Comparison of ENCODE assay signal across 28 cellular contexts in the genomic region with DNA sequence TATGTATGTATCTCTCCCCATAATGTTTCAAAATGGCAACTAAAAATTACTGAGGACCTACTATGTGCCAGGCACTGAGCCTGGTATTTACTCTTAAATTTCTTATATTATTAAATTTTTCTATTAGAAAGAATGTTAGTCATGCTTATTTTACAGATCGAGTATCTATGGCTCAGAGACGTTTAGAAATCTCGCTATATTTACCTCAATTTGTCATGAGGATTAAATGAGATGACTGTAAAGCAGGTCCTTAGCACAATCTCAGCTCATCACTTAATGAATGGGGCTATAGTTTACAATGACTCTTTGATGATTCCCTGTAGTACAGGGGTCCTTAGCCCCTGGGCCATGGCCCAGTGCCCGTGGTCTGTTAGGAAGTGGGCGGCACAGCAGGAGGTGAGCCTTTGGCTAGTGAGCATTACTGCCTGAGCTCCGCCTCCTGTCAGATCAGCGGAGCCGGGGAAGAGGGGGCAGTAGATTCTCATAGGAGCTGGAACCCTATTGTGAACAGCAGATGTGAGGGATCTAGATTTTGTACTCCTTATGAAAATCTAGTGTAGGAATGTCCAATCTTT. TPM values are rescaled to one million over a fixed set of nuclear protein-coding genes. Genes with fewer than 3 reads are reported as not detected.
DNase-seq lines count a peak whose midpoint lies in the region; ATAC-seq, FAIRE-seq and TF ChIP-seq lines count a peak whose summit lies in the region.
"Had no signal": no experiment of that assay in that cellular context is flagged by ENCODE, and none has a peak within 500 bp of the region (broad histone marks: within the 10 kb centered on the region; RNA-seq: fewer than 3 reads in every experiment).

No MANE protein-coding gene starts in this region.

- H3K4me2 ChIP-seq in astrocyte (ENCODE audit: low read length) (no peak overlapping the region), smooth muscle cell (no peak overlapping the region)
- H3K4me2 ChIP-seq: GM23338 had no signal

- TF ChIP-seq POLR2A in erythroblast (IDR thresholded peaks at IDR 0.05; ENCODE audit: low read length): no peak

- H3K4me1 ChIP-seq in astrocyte (ENCODE audit: insufficient read depth, low read length) (peaks cover 66% of the 10 kb centered on the region), smooth muscle cell (ENCODE audit: low read depth) (peaks cover 44% of the 10 kb centered on the region), right atrium auricular region (no peaks in the 10 kb centered on the region)
- H3K4me1 ChIP-seq: tibial artery had no signal

- FAIRE-seq in astrocyte (lab: Jason Lieb, UNC): no peak
- FAIRE-seq: frontal cortex, GM12878, TTC549 had no signal

- H3K36me3 ChIP-seq in astrocyte (ENCODE audit: insufficient read depth, low read length) (peaks cover 26% of the 10 kb centered on the region), smooth muscle cell (ENCODE audit: low read depth) (no peaks in the 10 kb centered on the region), right atrium auricular region (no peaks in the 10 kb centered on the region)
- H3K36me3 ChIP-seq: ovary, tibial artery had no signal

- peaks cover 27% of the 10 kb centered on the region for H3K79me2 ChIP-seq in astrocyte (ENCODE audit: insufficient read depth, low read length)
- H3K79me2 ChIP-seq in smooth muscle cell (ENCODE audit: low read depth): peaks cover 5% of the 10 kb centered on the region

- WGBS in smooth muscle cell (ENCODE audit: low lambda C conversion rate): 67% methylated on average over 8 of the region's 8 CpGs

- H3K4me3 ChIP-seq in astrocyte (ENCODE audit: insufficient read depth, low read depth, low read length) (no peak overlapping the region), smooth muscle cell (no peak overlapping the region), right atrium auricular region (no peak overlapping the region)
- H3K4me3 ChIP-seq: GM12878, GM23338, heart right ventricle, lung, ovary, tibial artery had no signal

- no peak overlapping the region for H3K4me3 Mint-ChIP-seq in astrocyte (ENCODE audit: unreplicated experiment)
- no peak overlapping the region for H3K4me3 Mint-ChIP-seq in stimulated activated effector memory CD8-positive, alpha-beta T cell treated with anti-CD3 and anti-CD28 coated beads, Interleukin-12 subunit alpha, Interleukin-12 subunit beta, amount 100 ng/mL, for 72 hours
- H3K4me3 Mint-ChIP-seq: activated naive CD8-positive, alpha-beta T cell treated with anti-CD3 and anti-CD28 coated beads, Interleukin-2, amount 10 ng/mL, durations not matched to agents 7 days and 5 days; GM23338; natural killer cell treated with Interleukin-12 subunit alpha and Interleukin-12 subunit beta and Interleukin-15 and Interleukin-18, amount 100 ng/mL, for 72 hours; T-helper 1 cell treated with Interleukin-12 subunit alpha and Interleukin-12 subunit beta and Interleukin-4 antibody, amounts not matched to agents 30 μg/mL and 1 μg/mL, for 36 hours had no signal

- peaks cover 8% of the 10 kb centered on the region for H3K36me3 Mint-ChIP-seq in astrocyte (ENCODE audit: low read depth, unreplicated experiment)
- H3K36me3 Mint-ChIP-seq in stimulated activated effector memory CD8-positive, alpha-beta T cell treated with anti-CD3 and anti-CD28 coated beads, Interleukin-12 subunit alpha, Interleukin-12 subunit beta, amount 100 ng/mL, for 72 hours: no peaks in the 10 kb centered on the region
- H3K36me3 Mint-ChIP-seq: activated naive CD8-positive, alpha-beta T cell treated with anti-CD3 and anti-CD28 coated beads, Interleukin-2, amount 10 ng/mL, durations not matched to agents 7 days and 5 days; natural killer cell treated with Interleukin-12 subunit alpha and Interleukin-12 subunit beta and Interleukin-15 and Interleukin-18, amount 100 ng/mL, for 72 hours had no signal

- peaks cover 12% of the 10 kb centered on the region for H4K20me1 ChIP-seq in astrocyte (ENCODE audit: insufficient read depth, low read length)
- H4K20me1 ChIP-seq in smooth muscle cell (ENCODE audit: low read depth): peaks cover 22% of the 10 kb centered on the region

- H3K27ac Mint-ChIP-seq in astrocyte (ENCODE audit: unreplicated experiment): peak overlapping the region; percentile 91
- H3K27ac Mint-ChIP-seq in stimulated activated effector memory CD8-positive, alpha-beta T cell treated with anti-CD3 and anti-CD28 coated beads, Interleukin-12 subunit alpha, Interleukin-12 subunit beta, amount 100 ng/mL, for 72 hours: no peak overlapping the region
- H3K27ac Mint-ChIP-seq: activated naive CD8-positive, alpha-beta T cell treated with anti-CD3 and anti-CD28 coated beads, Interleukin-2, amount 10 ng/mL, durations not matched to agents 7 days and 5 days; GM23338; T-helper 1 cell treated with Interleukin-12 subunit alpha and Interleukin-12 subunit beta and Interleukin-4 antibody, amounts not matched to agents 30 μg/mL and 1 μg/mL, for 36 hours had no signal

- H3F3A ChIP-seq in smooth muscle cell (ENCODE audit: low read depth): peaks cover 49% of the 10 kb centered on the region

- peaks cover 81% of the 10 kb centered on the region for H3K4me1 Mint-ChIP-seq in astrocyte (ENCODE audit: low read depth, unreplicated experiment)
- peaks cover 8% of the 10 kb centered on the region for H3K4me1 Mint-ChIP-seq in stimulated activated effector memory CD8-positive, alpha-beta T cell treated with anti-CD3 and anti-CD28 coated beads, Interleukin-12 subunit alpha, Interleukin-12 subunit beta, amount 100 ng/mL, for 72 hours
- H3K4me1 Mint-ChIP-seq: activated naive CD8-positive, alpha-beta T cell treated with anti-CD3 and anti-CD28 coated beads, Interleukin-2, amount 10 ng/mL, durations not matched to agents 7 days and 5 days had no signal

- H3K9ac ChIP-seq in astrocyte (ENCODE audit: low read length) (peak overlapping the region; percentile 14), smooth muscle cell (ENCODE audit: low read depth) (no peak overlapping the region)

- H3K27ac ChIP-seq in astrocyte (ENCODE audit: low read depth, low read length) (peak overlapping the region; percentile 54), smooth muscle cell (ENCODE audit: low read depth) (peak overlapping the region; percentile 32), right atrium auricular region (no peak overlapping the region)
- H3K27ac ChIP-seq: C4-2B, heart right ventricle, ovary, tibial artery had no signal

- no peaks in the 10 kb centered on the region for H3K27me3 ChIP-seq in astrocyte (ENCODE audit: insufficient read depth, low read length)
- H3K27me3 ChIP-seq in smooth muscle cell (ENCODE audit: low read depth): no peaks in the 10 kb centered on the region
- no peaks in the 10 kb centered on the region for H3K27me3 ChIP-seq in right atrium auricular region
- H3K27me3 ChIP-seq: heart right ventricle, ovary had no signal

- H3K9me3 ChIP-seq in astrocyte (ENCODE audit: insufficient read depth, low read depth, low read length) (no peaks in the 10 kb centered on the region), smooth muscle cell (replicated peaks; ENCODE audit: low read depth) (no peaks in the 10 kb centered on the region), right atrium auricular region (no peaks in the 10 kb centered on the region)
- H3K9me3 ChIP-seq: ovary, tibial artery had no signal

- no peak for ATAC-seq in stimulated activated effector memory CD8-positive, alpha-beta T cell treated with anti-CD3 and anti-CD28 coated beads, Interleukin-12 subunit alpha, Interleukin-12 subunit beta, amount 100 ng/mL, for 72 hours
- ATAC-seq: GM12878; heart right ventricle; natural killer cell treated with Interleukin-12 subunit alpha and Interleukin-12 subunit beta and Interleukin-15 and Interleukin-18, amount 100 ng/mL, for 72 hours; Right ventricle myocardium inferior had no signal

- H3K27me3 Mint-ChIP-seq in astrocyte (ENCODE audit: low read depth, unreplicated experiment): no peaks in the 10 kb centered on the region

- no peak overlapping the region for H2AFZ ChIP-seq in astrocyte (ENCODE audit: low read depth, low read length)
- no peak overlapping the region for H2AFZ ChIP-seq in smooth muscle cell (ENCODE audit: low read depth)
- H2AFZ ChIP-seq: GM23338 had no signal

- peak; percentile 20 for DNase-seq in DMS 273 (lab: John Stamatoyannopoulos, UW; ENCODE audit: unreplicated experiment)
- DNase-seq in DMS 273 treated with DMSO at 0.1 percent for 48 hours (lab: John Stamatoyannopoulos, UW): no peak
- DNase-seq in astrocyte (ENCODE audit: low read depth): no peak
- DNase-seq in islet precursor cell: peak; percentile 85
- DNase-seq in smooth muscle cell (lab: John Stamatoyannopoulos, UW; ENCODE audit: unreplicated experiment): no peak
- DNase-seq in stimulated activated effector memory CD8-positive, alpha-beta T cell treated with anti-CD3 and anti-CD28 coated beads, Interleukin-12 subunit alpha, Interleukin-12 subunit beta, amount 100 ng/mL, for 72 hours (ENCODE audit: low spot score in 2 of 2): no peak
- DNase-seq in erythroblast (lab: John Stamatoyannopoulos, UW): no peak
- DNase-seq in right atrium auricular region (ENCODE audit: low spot score): no peak
- DNase-seq: activated CD4-positive, alpha-beta T cell treated with anti-CD3 and anti-CD28 coated beads, Interleukin-2, amount 50 U/mL, for 48 hours; activated gamma-delta T cell treated with Interleukin-2 at 50 U/mL for 16 hours; activated naive CD8-positive, alpha-beta T cell treated with anti-CD3 and anti-CD28 coated beads, Interleukin-2, amount 10 ng/mL, durations not matched to agents 7 days and 5 days; activated T-cell treated with anti-CD3 and anti-CD28 coated beads, Interleukin-2, amount 50 U/mL, for 48 hours; cerebellar nuclear complex; heart right ventricle; NCI-H146; NCI-H2107; ovary; stimulated activated CD8-positive, alpha-beta memory T cell treated with anti-CD3 and anti-CD28 coated beads, Interleukin-4, amount 100 ng/mL, for 48 hours; tibial artery had no signal

- TF ChIP-seq CTCF in astrocyte (IDR thresholded peaks at IDR 0.05; ENCODE audit: insufficient read depth, low read depth, low read length): no peak
- TF ChIP-seq CTCF in smooth muscle cell (IDR thresholded peaks at IDR 0.05; ENCODE audit: borderline replicate concordance, insufficient read depth, poor library complexity, severe bottlenecking): no peak
- no peak for TF ChIP-seq CTCF in right atrium auricular region (IDR thresholded peaks at IDR 0.05)

- H3K9me3 Mint-ChIP-seq in astrocyte (ENCODE audit: unreplicated experiment): no peaks in the 10 kb centered on the region
- no peaks in the 10 kb centered on the region for H3K9me3 Mint-ChIP-seq in stimulated activated effector memory CD8-positive, alpha-beta T cell treated with anti-CD3 and anti-CD28 coated beads, Interleukin-12 subunit alpha, Interleukin-12 subunit beta, amount 100 ng/mL, for 72 hours
- H3K9me3 Mint-ChIP-seq: activated naive CD8-positive, alpha-beta T cell treated with anti-CD3 and anti-CD28 coated beads, Interleukin-2, amount 10 ng/mL, durations not matched to agents 7 days and 5 days; natural killer cell treated with Interleukin-12 subunit alpha and Interleukin-12 subunit beta and Interleukin-15 and Interleukin-18, amount 100 ng/mL, for 72 hours; T-helper 1 cell treated with Interleukin-12 subunit alpha and Interleukin-12 subunit beta and Interleukin-4 antibody, amounts not matched to agents 30 μg/mL and 1 μg/mL, for 36 hours had no signal

RNA-seq across cellular contexts. Expression of a gene that starts 15.5 kb away (rescaled TPM):
- 363 and 389 TPM in 2 replicates for total RNA-seq in astrocyte
- total RNA-seq in smooth muscle cell: 110 and 117 TPM in 2 replicates
- polyA plus RNA-seq in smooth muscle cell: 17.4 and 73.4 TPM in 2 replicates
- total RNA-seq in right atrium auricular region: 10 to 100 TPM in 1 of 2 donors, 1 to 10 TPM in 1; 5.0 to 18.5 TPM

Comparison
In these comparisons a context has a peak if more than half of its experiments do, and no peak if none do; other contexts are left out.
1. DNase-seq: peak in DMS 273 (single experiment) and islet precursor cell (single experiment); none in DMS 273 treated with DMSO at 0.1 percent for 48 hours (single experiment), astrocyte (single experiment), smooth muscle cell (single experiment), stimulated activated effector memory CD8-positive, alpha-beta T cell treated with anti-CD3 and anti-CD28 coated beads, Interleukin-12 subunit alpha, Interleukin-12 subunit beta, amount 100 ng/mL, for 72 hours (0 of 2), erythroblast (0 of 2) and right atrium auricular region (single experiment).
2. H3K27ac ChIP-seq: peak in astrocyte (single experiment) and smooth muscle cell (single experiment); none in right atrium auricular region (0 of 2).